In genomic region chr17:73187203-73187769, GRCh38 we compare ENCODE assay signal across 30 cellular contexts. TPM values are rescaled to one million over a fixed set of nuclear protein-coding genes. Genes with fewer than 3 reads are reported as not detected.
DNase-seq lines count a peak whose midpoint lies in the region; ATAC-seq, FAIRE-seq and TF ChIP-seq lines count a peak whose summit lies in the region.
"Had no signal": no experiment of that assay in that cellular context is flagged by ENCODE, and none has a peak within 500 bp of the region (broad histone marks: within the 10 kb centered on the region; RNA-seq: fewer than 3 reads in every experiment).

No MANE protein-coding gene starts in this region.

- peaks cover 0 to 28% of the 10 kb centered on the region in 2 experiments; a peak in 3 of 5 replicates for H3K27me3 ChIP-seq in HepG2 (ENCODE audit: control insufficient read depth in 1 of 2, insufficient read depth in 2 of 2, low read length in 2 of 2)
- H3K27me3 ChIP-seq: BE2C had no signal

- DNase-seq in T-helper 2 cell treated with Interferon-gamma antibody and Interleukin-4, amounts not matched to agents 5 μg/mL and 100 μg/mL, for 36 hours (ENCODE audit: low spot score), result no peak
- DNase-seq in T-helper 2 cell (no peak), NCI-H2029 (lab: John Stamatoyannopoulos, UW) (peak; percentile 72), HepG2 (ENCODE audit: low spot score) (peak; percentile 98), CD14-positive monocyte (ENCODE audit: low spot score) (no peak)
- DNase-seq: activated CD4-positive, alpha-beta memory T cell treated with anti-CD3 and anti-CD28 coated beads, Interleukin-2, amount 10 ng/mL, durations not matched to agents 7 days and 5 days; activated CD4-positive, alpha-beta T cell treated with anti-CD3 and anti-CD28 coated beads for 1 hour; activated CD8-positive, alpha-beta memory T cell treated with anti-CD3 and anti-CD28 coated beads, Interleukin-2, amount 50 U/mL, for 4 hours; activated naive CD4-positive, alpha-beta T cell treated with Interleukin-2 at 50 U/mL for 16 hours; BE2C; caudate nucleus; DMS79; effector memory CD8-positive, alpha-beta T cell; erythroblast; glutamatergic neuron; naive thymus-derived CD8-positive, alpha-beta T cell; NCI-H1092; NCI-H187 treated with DMSO at 0.1 percent for 48 hours; NCI-H526 treated with DMSO at 0.1 percent for 48 hours; Right ventricle myocardium superior; stimulated activated naive B cell treated with anti-CD40 and anti-IgM and Interleukin-4, amounts not matched to agents 10 μg/mL and 1 μg/mL and 100 μg/mL, for 72 hours had no signal

- H3K4me1 ChIP-seq in HepG2 (ENCODE audit: insufficient read depth, low read length), result peaks cover 72% of the 10 kb centered on the region

- no peak for TF ChIP-seq POLR2A in HepG2 (IDR thresholded peaks at IDR 0.05; ENCODE audit: insufficient read depth in 1 of 2, low read depth in 2 of 2, low read length in 2 of 2)

- no peak overlapping the region for H3K9ac ChIP-seq in HepG2 (ENCODE audit: insufficient read depth, low read depth, low read length)

- peak; percentile 96 for FAIRE-seq in HepG2 (lab: Jason Lieb, UNC)
- FAIRE-seq: G401.6, keratinocyte had no signal

- BruUV-seq in HepG2 (replicated peaks; lab: Mats Ljungman, UMichigan), result no TSS peak

- H3K79me2 ChIP-seq in HepG2 (ENCODE audit: insufficient read depth, low read length), result no peaks in the 10 kb centered on the region

- H3K4me2 ChIP-seq in HepG2 (ENCODE audit: low read depth, low read length), result peak overlapping the region; percentile 23

- no peaks in the 10 kb centered on the region for H3K36me3 ChIP-seq in HepG2 (replicated peaks in 1 of 2; ENCODE audit: control insufficient read depth in 1 of 2, insufficient read depth in 2 of 2, low read length in 2 of 2)
- H3K36me3 ChIP-seq: BE2C had no signal

- H2AFZ ChIP-seq in HepG2 (ENCODE audit: low read length), result no peak overlapping the region

- H3K27ac ChIP-seq in HepG2 (ENCODE audit: extremely low read length, insufficient read depth, low read length), result no peak overlapping the region

- H3K27ac Mint-ChIP-seq in T-helper 2 cell treated with Interferon-gamma antibody and Interleukin-4, amounts not matched to agents 5 μg/mL and 100 μg/mL, for 36 hours, result peak overlapping the region; percentile 7
- no peak overlapping the region for H3K27ac Mint-ChIP-seq in CD14-positive monocyte
- H3K27ac Mint-ChIP-seq: activated CD4-positive, alpha-beta memory T cell treated with anti-CD3 and anti-CD28 coated beads, Interleukin-2, amount 10 ng/mL, durations not matched to agents 7 days and 5 days; activated T-helper 1 cell treated with anti-CD3 and anti-CD28 coated beads, Interleukin-12 subunit alpha, Interleukin-12 subunit beta, Interleukin-2, Interleukin-4 antibody, amounts not matched to agents 30 ng/mL and 10 ng/mL and 1 ng/mL, durations not matched to agents 14 hours and 24 hours and 36 hours; effector memory CD8-positive, alpha-beta T cell; stimulated activated naive B cell treated with anti-CD40 and anti-IgM and Interleukin-4, amounts not matched to agents 10 μg/mL and 1 μg/mL and 100 μg/mL, for 72 hours; T-helper 1 cell treated with Interleukin-12 subunit alpha and Interleukin-12 subunit beta and Interleukin-4 antibody, amounts not matched to agents 30 μg/mL and 1 μg/mL, for 36 hours had no signal

- POLR2A ChIA-PET in HepG2 (lab: Yijun Ruan, JAX), result no interaction called here

- H3K9me3 Mint-ChIP-seq in T-helper 2 cell treated with Interferon-gamma antibody and Interleukin-4, amounts not matched to agents 5 μg/mL and 100 μg/mL, for 36 hours, result no peaks in the 10 kb centered on the region
- H3K9me3 Mint-ChIP-seq in CD14-positive monocyte, result no peaks in the 10 kb centered on the region
- H3K9me3 Mint-ChIP-seq: activated CD4-positive, alpha-beta memory T cell treated with anti-CD3 and anti-CD28 coated beads, Interleukin-2, amount 10 ng/mL, durations not matched to agents 7 days and 5 days; activated T-helper 1 cell treated with anti-CD3 and anti-CD28 coated beads, Interleukin-12 subunit alpha, Interleukin-12 subunit beta, Interleukin-2, Interleukin-4 antibody, amounts not matched to agents 30 ng/mL and 10 ng/mL and 1 ng/mL, durations not matched to agents 14 hours and 24 hours and 36 hours; effector memory CD8-positive, alpha-beta T cell; naive thymus-derived CD8-positive, alpha-beta T cell; stimulated activated naive B cell treated with anti-CD40 and anti-IgM and Interleukin-4, amounts not matched to agents 10 μg/mL and 1 μg/mL and 100 μg/mL, for 72 hours; T-helper 1 cell treated with Interleukin-12 subunit alpha and Interleukin-12 subunit beta and Interleukin-4 antibody, amounts not matched to agents 30 μg/mL and 1 μg/mL, for 36 hours had no signal

- TF ChIP-seq RAD21 in HepG2 (CRISPR knock-in tag; IDR thresholded peaks at IDR 0.05), result no peak

- intact Hi-C loops in HepG2 (cut with micrococcal nuclease; ENCODE audit: unreplicated experiment), result loop anchor here (1.0 kb wide), 2 partner anchors 97 to 184 kb away; no protein-coding TSS in a partner anchor
- intact Hi-C loops in CD14-positive monocyte (cut with micrococcal nuclease), result loop anchor here in 1 of 2 donors (10.0 kb wide), 1 partner anchor 632 kb away; no protein-coding TSS in a partner anchor

- TF ChIP-seq CTCF in HepG2 (CRISPR knock-in tag; IDR thresholded peaks at IDR 0.05), result peak; percentile 20; the same call in 1 of the 2 replicates
- no peak for TF ChIP-seq CTCF in CD14-positive monocyte (IDR thresholded peaks at IDR 0.05)

- no peaks in the 10 kb centered on the region for H4K20me1 ChIP-seq in HepG2 (ENCODE audit: insufficient read depth, low read length)

- WGBS in HepG2 (ENCODE audit: low lambda C conversion rate), result under 1% methylated on average over 9 of the region's 9 CpGs

- H3K4me3 Mint-ChIP-seq in T-helper 2 cell treated with Interferon-gamma antibody and Interleukin-4, amounts not matched to agents 5 μg/mL and 100 μg/mL, for 36 hours, result no peak overlapping the region
- H3K4me3 Mint-ChIP-seq in CD14-positive monocyte, result no peak overlapping the region
- H3K4me3 Mint-ChIP-seq: activated CD4-positive, alpha-beta memory T cell treated with anti-CD3 and anti-CD28 coated beads, Interleukin-2, amount 10 ng/mL, durations not matched to agents 7 days and 5 days; activated T-helper 1 cell treated with anti-CD3 and anti-CD28 coated beads, Interleukin-12 subunit alpha, Interleukin-12 subunit beta, Interleukin-2, Interleukin-4 antibody, amounts not matched to agents 30 ng/mL and 10 ng/mL and 1 ng/mL, durations not matched to agents 14 hours and 24 hours and 36 hours; effector memory CD8-positive, alpha-beta T cell; naive thymus-derived CD8-positive, alpha-beta T cell; stimulated activated naive B cell treated with anti-CD40 and anti-IgM and Interleukin-4, amounts not matched to agents 10 μg/mL and 1 μg/mL and 100 μg/mL, for 72 hours; T-helper 1 cell treated with Interleukin-12 subunit alpha and Interleukin-12 subunit beta and Interleukin-4 antibody, amounts not matched to agents 30 μg/mL and 1 μg/mL, for 36 hours had no signal

- in situ Hi-C loops in HepG2 (cut with HindIII; ENCODE audit: extremely low pct_ligation_motif_present, low pct_unique_long_range_greater_than_20kb), result loop anchor here (5.0 kb wide), 2 partner anchors 200 to 460 kb away; no protein-coding TSS in a partner anchor

- H3K4me3 ChIP-seq in HepG2 (replicated peaks in 1 of 3; ENCODE audit: insufficient read depth in 1 of 3, low read depth in 2 of 3, low read length in 3 of 3), result peak overlapping the region in 1 of 3 experiments; percentile 3; a peak in 2 of 6 replicates

- TF ChIP-seq EP300 in HepG2 (IDR thresholded peaks at IDR 0.05; ENCODE audit: low read depth in 2 of 2, low read length in 2 of 2) (peak; percentile 33 to 96; a peak in 3 of 4 replicates), HepG2 (CRISPR knock-in tag; IDR thresholded peaks at IDR 0.05; ENCODE audit: borderline replicate concordance) (peak; percentile 93)

- no peaks in the 10 kb centered on the region for H3K27me3 Mint-ChIP-seq in T-helper 2 cell treated with Interferon-gamma antibody and Interleukin-4, amounts not matched to agents 5 μg/mL and 100 μg/mL, for 36 hours (ENCODE audit: low read depth)
- no peaks in the 10 kb centered on the region for H3K27me3 Mint-ChIP-seq in CD14-positive monocyte (ENCODE audit: low read depth in 3 of 3)
- H3K27me3 Mint-ChIP-seq: activated CD4-positive, alpha-beta memory T cell treated with anti-CD3 and anti-CD28 coated beads, Interleukin-2, amount 10 ng/mL, durations not matched to agents 7 days and 5 days; effector memory CD8-positive, alpha-beta T cell; stimulated activated naive B cell treated with anti-CD40 and anti-IgM and Interleukin-4, amounts not matched to agents 10 μg/mL and 1 μg/mL and 100 μg/mL, for 72 hours had no signal

- no peaks in the 10 kb centered on the region for H3K9me3 ChIP-seq in HepG2 (ENCODE audit: low read length)
- H3K9me3 ChIP-seq: BE2C had no signal

- ATAC-seq in HepG2 (peak; percentile 81), GM18868 (IDR thresholded peaks at IDR 0.05; ENCODE audit: unreplicated experiment) (no peak), HG03571 (IDR thresholded peaks at IDR 0.05; ENCODE audit: unreplicated experiment) (no peak), GM21360 (IDR thresholded peaks at IDR 0.05; ENCODE audit: unreplicated experiment) (no peak)
- ATAC-seq: effector memory CD8-positive, alpha-beta T cell; naive thymus-derived CD8-positive, alpha-beta T cell; Panc1; SK-N-SH treated with all-trans-retinoic acid at 6 μM for 48 hours; stimulated activated naive B cell treated with anti-CD40 and anti-IgM and Interleukin-4, amounts not matched to agents 10 μg/mL and 1 μg/mL and 100 μg/mL, for 72 hours had no signal

- H3K4me1 Mint-ChIP-seq in T-helper 2 cell treated with Interferon-gamma antibody and Interleukin-4, amounts not matched to agents 5 μg/mL and 100 μg/mL, for 36 hours (ENCODE audit: low read depth), result peaks cover 10% of the 10 kb centered on the region
- peaks cover 26% of the 10 kb centered on the region for H3K4me1 Mint-ChIP-seq in CD14-positive monocyte

- peaks cover 1% of the 10 kb centered on the region for H3K36me3 Mint-ChIP-seq in T-helper 2 cell treated with Interferon-gamma antibody and Interleukin-4, amounts not matched to agents 5 μg/mL and 100 μg/mL, for 36 hours (ENCODE audit: low read depth)
- H3K36me3 Mint-ChIP-seq in CD14-positive monocyte, result peaks cover 0 to 5% of the 10 kb centered on the region in 2 donors
- H3K36me3 Mint-ChIP-seq: naive thymus-derived CD8-positive, alpha-beta T cell; stimulated activated naive B cell treated with anti-CD40 and anti-IgM and Interleukin-4, amounts not matched to agents 10 μg/mL and 1 μg/mL and 100 μg/mL, for 72 hours had no signal

- CTCF ChIA-PET in HepG2 (lab: Yijun Ruan, JAX; ENCODE audit: low intra/inter-chr PET ratio, low total read pairs), result interaction anchor here (1.5 kb wide), 1 partner anchor 462 kb away, joined by 6 read pairs; no protein-coding TSS in a partner anchor

RNA-seq across cellular contexts. Expression of gene COG1, which starts 5.6 kb away (rescaled TPM):
- total RNA-seq in HepG2 (2016; rRNA removed; fragmentation: Illumina TruSeq; extraction: Trizol), result 30.4 and 36.6 TPM in 2 replicates
- 31.1 and 36.5 TPM in 2 replicates for total RNA-seq in HepG2 (2016; cell fraction: cytosol; rRNA removed; fragmentation: Illumina TruSeq; extraction: Trizol; ENCODE audit: low read depth)
- 27.8 and 35.5 TPM in 2 replicates for total RNA-seq in HepG2 (2016; cell fraction: insoluble cytoplasmic fraction; rRNA removed; fragmentation: Illumina TruSeq; extraction: Trizol)
- total RNA-seq in HepG2 (2016; cell fraction: membrane; rRNA removed; fragmentation: Illumina TruSeq; extraction: Trizol), result 23.1 and 24.1 TPM in 2 replicates
- 30.5 and 33.6 TPM in 2 replicates for total RNA-seq in HepG2 (2016; cell fraction: nucleus; rRNA removed; fragmentation: Illumina TruSeq; extraction: Trizol)
- 39.7 and 42.4 TPM in 2 replicates for polyA plus RNA-seq in HepG2 (2011; rRNA removed)
- 17.6 and 17.9 TPM in 2 replicates for polyA plus RNA-seq in HepG2 (2011; cell fraction: cytosol; rRNA removed)
- polyA plus RNA-seq in HepG2 (2011; cell fraction: nucleus; rRNA removed), result 109 and 125 TPM in 2 replicates
- 39.9 and 40.8 TPM in 2 replicates for polyA plus RNA-seq in HepG2 (2012)
- polyA plus RNA-seq in HepG2 (2016; cell fraction: cytosol; fragmentation: Illumina TruSeq; extraction: Trizol; ENCODE audit: low read depth), result 7.6 and 9.4 TPM in 2 replicates
- 29.1 and 39.8 TPM in 2 replicates for polyA plus RNA-seq in HepG2 (2016; cell fraction: insoluble cytoplasmic fraction; fragmentation: Illumina TruSeq; extraction: Trizol; ENCODE audit: low read depth)
- 12.3 and 15.1 TPM in 2 replicates for polyA plus RNA-seq in HepG2 (2016; cell fraction: membrane; fragmentation: Illumina TruSeq; extraction: Trizol; ENCODE audit: low read depth)
- 67.3 and 73.0 TPM in 2 replicates for polyA plus RNA-seq in HepG2 (2016; cell fraction: nucleus; fragmentation: Illumina TruSeq; extraction: Trizol; ENCODE audit: insufficient read depth, low read depth)
- polyA minus RNA-seq in HepG2 (2011; rRNA and poly(A)+ RNA removed; ENCODE audit: low replicate concordance), result 29.1 and 63.0 TPM in 2 replicates
- 21.6 and 22.3 TPM in 2 replicates for polyA minus RNA-seq in HepG2 (2011; cell fraction: cytosol; rRNA and poly(A)+ RNA removed)
- 95.8 and 106 TPM in 2 replicates for polyA minus RNA-seq in HepG2 (2011; cell fraction: nucleus; rRNA and poly(A)+ RNA removed)
- 1 to 10 TPM; 5.1 to 8.0 TPM for polyA plus RNA-seq in CD14-positive monocyte

RNA-seq across cellular contexts. Expression of gene SSTR2, which starts 22.5 kb away (rescaled TPM):
- not detected in 2 replicates for total RNA-seq in HepG2 (2016; rRNA removed; fragmentation: Illumina TruSeq; extraction: Trizol)
- total RNA-seq in HepG2 (2016; cell fraction: cytosol; rRNA removed; fragmentation: Illumina TruSeq; extraction: Trizol; ENCODE audit: low read depth), result not detected in 2 replicates
- 0.04 TPM in 1 of 2 replicates, not detected in the other for total RNA-seq in HepG2 (2016; cell fraction: insoluble cytoplasmic fraction; rRNA removed; fragmentation: Illumina TruSeq; extraction: Trizol)
- total RNA-seq in HepG2 (2016; cell fraction: membrane; rRNA removed; fragmentation: Illumina TruSeq; extraction: Trizol), result 0.03 TPM in 1 of 2 replicates, not detected in the other
- total RNA-seq in HepG2 (2016; cell fraction: nucleus; rRNA removed; fragmentation: Illumina TruSeq; extraction: Trizol), result not detected in 2 replicates
- polyA plus RNA-seq in HepG2 (2011; rRNA removed) (0.01 and 0.04 TPM in 2 replicates), CD14-positive monocyte (not detected)
- polyA plus RNA-seq in HepG2 (2011; cell fraction: cytosol; rRNA removed), result 0.05 TPM in 2 replicates
- polyA plus RNA-seq in HepG2 (2011; cell fraction: nucleus; rRNA removed), result 0.03 TPM in 2 replicates
- 0.03 and 0.21 TPM in 2 replicates for polyA plus RNA-seq in HepG2 (2012)
- polyA plus RNA-seq in HepG2 (2016; cell fraction: cytosol; fragmentation: Illumina TruSeq; extraction: Trizol; ENCODE audit: low read depth), result 0.02 TPM in 1 of 2 replicates, not detected in the other
- not detected in 2 replicates for polyA plus RNA-seq in HepG2 (2016; cell fraction: insoluble cytoplasmic fraction; fragmentation: Illumina TruSeq; extraction: Trizol; ENCODE audit: low read depth)
- 0.02 TPM in 1 of 2 replicates, not detected in the other for polyA plus RNA-seq in HepG2 (2016; cell fraction: membrane; fragmentation: Illumina TruSeq; extraction: Trizol; ENCODE audit: low read depth)
- polyA plus RNA-seq in HepG2 (2016; cell fraction: nucleus; fragmentation: Illumina TruSeq; extraction: Trizol; ENCODE audit: insufficient read depth, low read depth), result not detected in 2 replicates
- 0.07 and 0.14 TPM in 2 replicates for polyA minus RNA-seq in HepG2 (2011; rRNA and poly(A)+ RNA removed; ENCODE audit: low replicate concordance)
- polyA minus RNA-seq in HepG2 (2011; cell fraction: cytosol; rRNA and poly(A)+ RNA removed), result not detected in 2 replicates
- under 0.01 and 0.12 TPM in 2 replicates for polyA minus RNA-seq in HepG2 (2011; cell fraction: nucleus; rRNA and poly(A)+ RNA removed)
- total RNA-seq: naive thymus-derived CD8-positive, alpha-beta T cell had no signal
- polyA plus RNA-seq: keratinocyte; naive thymus-derived CD8-positive, alpha-beta T cell had no signal

Comparison
In these comparisons a context has a peak if more than half of its experiments do, and no peak if none do; other contexts are left out.
1. DNase-seq: peak in NCI-H2029 (single experiment) and HepG2 (single experiment); none in T-helper 2 cell treated with Interferon-gamma antibody and Interleukin-4, amounts not matched to agents 5 μg/mL and 100 μg/mL, for 36 hours (single experiment), T-helper 2 cell (0 of 5) and CD14-positive monocyte (single experiment).